1 cellular context compared by ENCODE assay signal in genomic region chr5:175836741-175837729, GRCh38.
A peak's percentile ranks its signal among the peaks of the same experiment; 100 is the strongest.
TF ChIP-seq lines count a peak whose summit lies in the region.

No MANE protein-coding gene starts in this region.

TF ChIP-seq in H1, 55 proteins besides CTCF, POLR2A, EP300 and RAD21:
- 0 out of 2 replicates have a peak, but pooled peaks have one; percentile 38 for TF ChIP-seq KDM1A (IDR thresholded peaks at IDR 0.05; ENCODE audit: borderline replicate concordance, low read length)
- peak in 1 of 2 experiments; percentile 56; a peak in 2 of 4 replicates for TF ChIP-seq HDAC2 (IDR thresholded peaks at IDR 0.05; ENCODE audit: borderline replicate concordance in 1 of 2, low read depth in 2 of 2, low read length in 2 of 2)
- no peak for TF ChIP-seq EZH2 (IDR thresholded peaks at IDR 0.05; ENCODE audit: low read depth, low read length, severe bottlenecking)
- 0 out of 2 replicates have a peak, but pooled peaks have one; percentile 21 for TF ChIP-seq E2F6 (IDR thresholded peaks at IDR 0.05)
